In the genomic region with DNA sequence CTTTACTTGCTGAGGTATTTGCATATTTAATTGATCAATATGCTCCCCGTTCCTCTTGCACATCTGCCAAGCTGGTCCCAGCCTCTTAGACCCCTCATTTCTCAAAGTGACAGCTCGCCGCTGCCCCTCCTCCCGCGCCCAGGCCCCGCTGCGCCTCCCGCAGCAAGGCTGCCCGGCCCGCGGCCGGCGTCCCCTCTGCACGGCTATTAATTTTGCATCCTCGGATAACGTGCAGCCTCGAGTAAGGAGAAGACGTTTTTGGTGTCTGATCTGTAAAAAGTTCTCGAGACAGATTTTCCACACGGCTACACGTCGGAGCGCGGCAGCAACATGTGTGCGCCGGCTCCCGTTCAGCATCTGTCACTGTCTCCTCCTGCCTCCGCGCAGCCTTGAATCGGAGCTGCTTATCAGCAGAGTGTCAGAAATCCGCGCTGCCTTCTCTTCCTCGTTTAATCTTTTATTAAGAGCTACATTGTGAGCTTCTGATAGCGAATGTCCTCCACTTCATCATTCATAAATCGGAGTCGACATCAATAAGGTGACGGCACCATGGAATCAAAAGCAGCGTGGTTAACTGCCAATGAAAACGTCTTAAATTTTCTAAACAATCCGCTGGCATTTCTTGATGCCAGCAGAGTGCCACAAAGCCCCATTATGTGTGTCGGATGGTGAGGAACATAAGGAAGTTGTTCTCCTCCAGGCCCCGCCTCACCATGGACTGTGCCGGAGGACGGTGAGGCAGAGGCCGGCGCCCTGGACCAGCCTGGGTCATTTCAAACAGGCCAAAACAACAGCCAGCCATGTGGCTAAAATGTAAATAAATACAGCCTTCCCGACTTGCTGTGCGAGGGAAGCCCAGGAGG, we compare ENCODE assay signal across 14 cellular contexts.
"Had no signal": no experiment of that assay in that cellular context is flagged by ENCODE, and none has a peak within 500 bp of the region (broad histone marks: within the 10 kb centered on the region; RNA-seq: fewer than 3 reads in every experiment).

No MANE protein-coding gene starts in this region.

- DNase-seq: activated CD4-positive, alpha-beta T cell treated with anti-CD3 and anti-CD28 coated beads, Interleukin-2, amount 50 U/mL, for 4 hours; activated gamma-delta T cell; activated naive CD8-positive, alpha-beta T cell treated with anti-CD3 and anti-CD28 coated beads for 36 hours; activated T-cell treated with anti-CD3 and anti-CD28 coated beads, Interleukin-2, amount 50 U/mL, for 48 hours; dermis blood vessel endothelial cell; left ventricle myocardium inferior; midbrain; right cardiac atrium; stimulated activated CD4-positive, alpha-beta T cell treated with anti-CD3 and anti-CD28 coated beads, Interleukin-1b, Interleukin-23, amount 100 ng/mL, for 48 hours; T-helper 17 cell; transverse colon had no signal

- H3K4me1 ChIP-seq: transverse colon had no signal

- ATAC-seq: activated CD4-positive, CD25-positive, alpha-beta regulatory T cell treated with anti-CD3 and anti-CD28 coated beads, Interleukin-2, amount 50 U/mL, for 24 hours; right cardiac atrium; stimulated activated memory B cell treated with anti-CD40 and anti-IgM and Interleukin-4, amounts not matched to agents 10 μg/mL and 1 μg/mL and 100 μg/mL, for 72 hours; T-helper 17 cell had no signal

- H3K36me3 ChIP-seq: left ventricle myocardium inferior, neutrophil, transverse colon had no signal

- H3K27ac ChIP-seq: left ventricle myocardium inferior, neutrophil, transverse colon had no signal

- H3K9me3 ChIP-seq: left ventricle myocardium inferior, neutrophil, transverse colon had no signal

- H3K4me3 ChIP-seq: left ventricle myocardium inferior, transverse colon had no signal
